In the genomic region with DNA sequence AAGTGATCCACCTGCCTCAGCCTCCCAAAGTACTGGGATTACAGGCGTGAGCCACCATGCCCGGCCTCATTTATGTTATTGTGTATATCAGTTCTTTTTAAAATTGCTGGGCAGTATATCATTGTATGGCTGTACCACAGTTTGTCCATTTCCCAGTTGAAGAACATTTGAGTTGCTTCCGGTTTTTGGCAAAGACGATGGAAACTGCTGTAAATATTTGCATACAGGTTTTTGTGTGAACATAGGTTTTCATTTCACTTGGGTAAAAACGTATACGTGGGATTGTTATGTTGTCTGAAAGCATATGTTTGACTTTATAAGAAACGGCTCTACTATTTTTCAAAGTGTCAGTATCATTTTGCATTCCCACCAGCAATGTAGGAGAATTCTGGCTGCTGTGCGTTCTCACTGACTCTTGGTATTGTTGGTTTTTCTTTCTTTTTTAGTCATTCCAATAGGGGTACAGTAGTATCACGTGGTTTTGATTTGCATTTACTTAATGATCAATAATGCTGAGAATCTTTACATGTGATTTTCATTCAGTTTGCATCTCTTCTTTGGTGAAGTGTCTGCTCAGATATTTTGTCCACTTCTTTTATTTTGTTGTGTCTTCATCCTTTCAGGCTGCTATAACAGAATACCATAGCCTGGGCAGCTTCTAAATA, we compare ENCODE assay signal across 28 cellular contexts.
"Had no signal": no experiment of that assay in that cellular context is flagged by ENCODE, and none has a peak within 500 bp of the region (broad histone marks: within the 10 kb centered on the region; RNA-seq: fewer than 3 reads in every experiment).

No MANE protein-coding gene starts in this region.

- H3K4me3 ChIP-seq: neural progenitor cell, ovary, psoas muscle, skin epidermis, smooth muscle cell, spleen, thoracic aorta, thyroid gland, tibial nerve, upper lobe of left lung, vagina had no signal

- DNase-seq: natural killer cell; occipital lobe; ovary; posterior cingulate gyrus; psoas muscle; right cardiac atrium; spleen; stimulated activated CD4-positive, alpha-beta T cell treated with anti-CD3 and anti-CD28 coated beads, Interleukin-12 subunit alpha, Interleukin-12 subunit beta, amount 100 ng/mL, for 4 hours; stimulated activated CD4-positive, alpha-beta T cell treated with anti-CD3 and anti-CD28 coated beads, Interleukin-1b, Interleukin-23, amount 100 ng/mL, for 48 hours; stimulated activated CD4-positive, alpha-beta T cell treated with anti-CD3 and anti-CD28 coated beads, Interleukin-4, amount 100 ng/mL, for 1 hour; stimulated activated CD4-positive, alpha-beta T cell treated with anti-CD3 and anti-CD28 coated beads, Interleukin-4, amount 100 ng/mL, for 4 hours; stimulated activated CD8-positive, alpha-beta memory T cell treated with anti-CD3 and anti-CD28 coated beads, Interleukin-4, amount 100 ng/mL, for 48 hours; stimulated activated naive CD4-positive, alpha-beta T cell; stimulated activated naive CD8-positive, alpha-beta T cell treated with anti-CD3 and anti-CD28 coated beads, Interleukin-15, amount 100 ng/mL, for 72 hours; stimulated activated naive CD8-positive, alpha-beta T cell treated with anti-CD3 and anti-CD28 coated beads, Interleukin-15, Interleukin-2, amounts not matched to agents 100 U/mL and 50 U/mL, for 24 hours; thyroid gland; trophoblast cell; upper lobe of left lung had no signal

- H2AFZ ChIP-seq: neural progenitor cell, parathyroid adenoma had no signal

- H3K36me3 ChIP-seq: neural progenitor cell, ovary, spleen, thoracic aorta, thyroid gland, tibial nerve, upper lobe of left lung, vagina had no signal

- H3K27ac ChIP-seq: neural progenitor cell, ovary, parathyroid adenoma, psoas muscle, skin epidermis, spleen, thoracic aorta, thyroid gland, tibial nerve, upper lobe of left lung, vagina had no signal

- H3K4me2 ChIP-seq: neural progenitor cell, smooth muscle cell had no signal

- ATAC-seq: natural killer cell; psoas muscle; right cardiac atrium; sciatic nerve; stimulated activated memory B cell treated with anti-CD40 and anti-IgM and Interleukin-4, amounts not matched to agents 10 μg/mL and 1 μg/mL and 100 μg/mL, for 72 hours; stimulated activated naive CD8-positive, alpha-beta T cell treated with anti-CD3 and anti-CD28 coated beads, Interleukin-15, amount 100 ng/mL, for 72 hours; stimulated activated naive CD8-positive, alpha-beta T cell treated with anti-CD3 and anti-CD28 coated beads, Interleukin-15, Interleukin-2, amounts not matched to agents 100 U/mL and 50 U/mL, for 24 hours had no signal

- H3K79me2 ChIP-seq: parathyroid adenoma had no signal

- H3K4me1 ChIP-seq: neural progenitor cell, parathyroid adenoma, psoas muscle, spleen, thyroid gland, tibial nerve, upper lobe of left lung, vagina had no signal

- FAIRE-seq: urothelium cell line had no signal

- H3K9me3 ChIP-seq: ovary, psoas muscle, thyroid gland, upper lobe of left lung, vagina had no signal

- H3K9ac ChIP-seq: neural progenitor cell, parathyroid adenoma had no signal

- H3K27me3 ChIP-seq: neural progenitor cell, ovary, thyroid gland, tibial nerve, upper lobe of left lung, vagina had no signal
